1 cellular context compared by ENCODE assay signal in the genomic region with DNA sequence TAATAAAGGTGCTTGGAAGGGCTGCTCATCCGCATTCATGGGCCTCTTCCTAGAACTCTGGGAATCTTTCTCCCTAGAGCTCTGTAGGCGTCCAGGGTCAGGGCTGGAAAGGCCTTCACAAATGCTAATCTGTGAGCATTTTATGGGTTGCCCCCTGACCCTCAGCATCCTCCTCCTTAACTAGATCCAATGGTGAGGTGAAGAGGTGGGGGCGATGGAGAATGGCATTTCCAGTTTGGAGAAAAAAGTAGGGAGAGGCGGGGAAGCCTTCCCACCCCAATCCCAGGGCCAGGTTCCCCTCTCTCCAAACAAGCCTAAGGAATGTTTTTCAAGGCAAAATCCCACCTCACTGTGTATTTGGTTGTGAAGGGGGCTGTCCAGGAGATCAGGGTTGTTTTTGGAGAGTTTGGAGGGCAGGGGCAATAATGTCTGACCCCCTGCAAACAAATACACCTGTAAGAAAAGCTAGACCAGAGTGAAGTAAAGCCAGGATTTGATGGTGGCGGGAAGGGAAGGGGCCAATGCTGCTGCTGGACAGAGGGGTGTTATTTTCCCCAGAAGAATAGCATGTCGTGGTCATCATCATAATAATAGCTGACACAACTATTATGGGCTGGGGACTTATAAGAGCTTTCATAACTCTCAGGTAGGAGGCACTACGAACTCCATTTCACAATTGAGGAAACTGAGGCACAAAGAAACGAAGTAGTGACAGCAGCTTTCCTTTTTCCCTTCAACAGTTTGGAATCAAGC.
TF ChIP-seq lines count a peak whose summit lies in the region.

No MANE protein-coding gene starts in this region.

TF ChIP-seq in K562, 482 proteins besides CTCF, POLR2A, EP300 and RAD21:
- TF ChIP-seq ZNF316 (IDR thresholded peaks at IDR 0.05) = peak; percentile 56; the same call in 1 of the 2 replicates
- TF ChIP-seq, protein P1, sequence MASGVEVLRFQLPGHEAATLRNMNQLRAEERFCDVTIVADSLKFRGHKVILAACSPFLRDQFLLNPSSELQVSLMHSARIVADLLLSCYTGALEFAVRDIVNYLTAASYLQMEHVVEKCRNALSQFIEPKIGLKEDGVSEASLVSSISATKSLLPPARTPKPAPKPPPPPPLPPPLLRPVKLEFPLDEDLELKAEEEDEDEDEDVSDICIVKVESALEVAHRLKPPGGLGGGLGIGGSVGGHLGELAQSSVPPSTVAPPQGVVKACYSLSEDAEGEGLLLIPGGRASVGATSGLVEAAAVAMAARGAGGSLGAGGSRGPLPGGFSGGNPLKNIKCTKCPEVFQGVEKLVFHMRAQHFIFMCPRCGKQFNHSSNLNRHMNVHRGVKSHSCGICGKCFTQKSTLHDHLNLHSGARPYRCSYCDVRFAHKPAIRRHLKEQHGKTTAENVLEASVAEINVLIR (CRISPR knock-in tag; IDR thresholded peaks at IDR 0.05) = no peak
